In the genomic region with DNA sequence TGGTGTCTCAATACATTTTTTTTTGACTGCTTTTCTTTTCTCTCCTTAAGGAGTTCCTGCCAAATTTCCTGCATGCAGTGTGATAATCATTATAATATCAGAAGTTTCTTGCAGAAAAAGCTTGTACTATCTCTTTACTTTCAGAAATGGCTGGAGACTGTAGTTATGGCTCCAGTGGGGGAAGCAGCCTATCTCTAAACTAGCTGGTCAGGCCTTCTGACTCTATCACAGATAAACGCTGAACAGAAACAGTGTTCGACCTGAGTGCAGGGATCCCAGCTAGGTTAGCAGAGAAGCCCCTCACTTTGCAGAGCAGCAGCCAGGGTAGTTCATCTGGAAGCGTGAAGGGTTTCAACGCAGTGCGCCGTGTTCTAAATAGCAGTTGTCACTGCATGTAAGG, we compare ENCODE assay signal across 1 cellular context.
TF ChIP-seq lines count a peak whose summit lies in the region.

No MANE protein-coding gene starts in this region.

TF ChIP-seq in WTC11, 78 proteins besides CTCF, POLR2A, EP300 and RAD21 (continued from another document):
- TF ChIP-seq AFF4 (CRISPR knock-in tag; IDR thresholded peaks at IDR 0.05; ENCODE audit: borderline replicate concordance) = no peak
